1 cellular context compared by ENCODE assay signal in the genomic region with DNA sequence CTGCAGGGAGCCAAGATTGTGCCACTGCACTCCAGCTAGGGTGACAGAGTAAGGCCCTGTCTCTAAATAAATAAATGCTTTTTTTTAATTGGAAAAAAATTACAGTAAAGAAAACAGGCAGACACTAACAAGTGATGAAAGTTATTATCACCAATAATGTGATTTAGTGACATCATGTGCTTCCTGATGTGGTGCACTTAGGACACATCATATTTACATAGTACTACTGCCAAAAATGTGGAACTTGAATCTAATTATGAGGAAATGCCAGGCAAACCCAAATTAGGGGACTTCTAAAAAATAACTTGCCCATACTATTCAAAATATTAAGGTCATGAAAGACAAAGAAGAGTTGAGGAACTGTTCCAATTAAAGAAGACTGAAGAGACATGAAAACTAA.
TF ChIP-seq lines count a peak whose summit lies in the region.

No MANE protein-coding gene starts in this region.

TF ChIP-seq in SK-N-SH treated with all-trans-retinoic acid at 6 μM for 48 hours, 23 proteins besides CTCF, POLR2A, EP300 and RAD21 (continued from another document):
- TF ChIP-seq, protein P1, sequence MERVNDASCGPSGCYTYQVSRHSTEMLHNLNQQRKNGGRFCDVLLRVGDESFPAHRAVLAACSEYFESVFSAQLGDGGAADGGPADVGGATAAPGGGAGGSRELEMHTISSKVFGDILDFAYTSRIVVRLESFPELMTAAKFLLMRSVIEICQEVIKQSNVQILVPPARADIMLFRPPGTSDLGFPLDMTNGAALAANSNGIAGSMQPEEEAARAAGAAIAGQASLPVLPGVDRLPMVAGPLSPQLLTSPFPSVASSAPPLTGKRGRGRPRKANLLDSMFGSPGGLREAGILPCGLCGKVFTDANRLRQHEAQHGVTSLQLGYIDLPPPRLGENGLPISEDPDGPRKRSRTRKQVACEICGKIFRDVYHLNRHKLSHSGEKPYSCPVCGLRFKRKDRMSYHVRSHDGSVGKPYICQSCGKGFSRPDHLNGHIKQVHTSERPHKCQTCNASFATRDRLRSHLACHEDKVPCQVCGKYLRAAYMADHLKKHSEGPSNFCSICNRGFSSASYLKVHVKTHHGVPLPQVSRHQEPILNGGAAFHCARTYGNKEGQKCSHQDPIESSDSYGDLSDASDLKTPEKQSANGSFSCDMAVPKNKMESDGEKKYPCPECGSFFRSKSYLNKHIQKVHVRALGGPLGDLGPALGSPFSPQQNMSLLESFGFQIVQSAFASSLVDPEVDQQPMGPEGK (CRISPR knock-in tag; IDR thresholded peaks at IDR 0.05; ENCODE audit: borderline replicate concordance), result no peak
- peak; percentile 58; the same call in 1 of the 2 replicates for TF ChIP-seq TCF4 (CRISPR knock-in tag; IDR thresholded peaks at IDR 0.05; ENCODE audit: borderline replicate concordance)
- TF ChIP-seq, protein P2, sequence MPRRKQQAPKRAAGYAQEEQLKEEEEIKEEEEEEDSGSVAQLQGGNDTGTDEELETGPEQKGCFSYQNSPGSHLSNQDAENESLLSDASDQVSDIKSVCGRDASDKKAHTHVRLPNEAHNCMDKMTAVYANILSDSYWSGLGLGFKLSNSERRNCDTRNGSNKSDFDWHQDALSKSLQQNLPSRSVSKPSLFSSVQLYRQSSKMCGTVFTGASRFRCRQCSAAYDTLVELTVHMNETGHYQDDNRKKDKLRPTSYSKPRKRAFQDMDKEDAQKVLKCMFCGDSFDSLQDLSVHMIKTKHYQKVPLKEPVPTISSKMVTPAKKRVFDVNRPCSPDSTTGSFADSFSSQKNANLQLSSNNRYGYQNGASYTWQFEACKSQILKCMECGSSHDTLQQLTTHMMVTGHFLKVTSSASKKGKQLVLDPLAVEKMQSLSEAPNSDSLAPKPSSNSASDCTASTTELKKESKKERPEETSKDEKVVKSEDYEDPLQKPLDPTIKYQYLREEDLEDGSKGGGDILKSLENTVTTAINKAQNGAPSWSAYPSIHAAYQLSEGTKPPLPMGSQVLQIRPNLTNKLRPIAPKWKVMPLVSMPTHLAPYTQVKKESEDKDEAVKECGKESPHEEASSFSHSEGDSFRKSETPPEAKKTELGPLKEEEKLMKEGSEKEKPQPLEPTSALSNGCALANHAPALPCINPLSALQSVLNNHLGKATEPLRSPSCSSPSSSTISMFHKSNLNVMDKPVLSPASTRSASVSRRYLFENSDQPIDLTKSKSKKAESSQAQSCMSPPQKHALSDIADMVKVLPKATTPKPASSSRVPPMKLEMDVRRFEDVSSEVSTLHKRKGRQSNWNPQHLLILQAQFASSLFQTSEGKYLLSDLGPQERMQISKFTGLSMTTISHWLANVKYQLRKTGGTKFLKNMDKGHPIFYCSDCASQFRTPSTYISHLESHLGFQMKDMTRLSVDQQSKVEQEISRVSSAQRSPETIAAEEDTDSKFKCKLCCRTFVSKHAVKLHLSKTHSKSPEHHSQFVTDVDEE (CRISPR knock-in tag; IDR thresholded peaks at IDR 0.05), result no peak
- TF ChIP-seq CSDC2 (CRISPR knock-in tag; IDR thresholded peaks at IDR 0.05), result no peak
- TF ChIP-seq, protein P3, sequence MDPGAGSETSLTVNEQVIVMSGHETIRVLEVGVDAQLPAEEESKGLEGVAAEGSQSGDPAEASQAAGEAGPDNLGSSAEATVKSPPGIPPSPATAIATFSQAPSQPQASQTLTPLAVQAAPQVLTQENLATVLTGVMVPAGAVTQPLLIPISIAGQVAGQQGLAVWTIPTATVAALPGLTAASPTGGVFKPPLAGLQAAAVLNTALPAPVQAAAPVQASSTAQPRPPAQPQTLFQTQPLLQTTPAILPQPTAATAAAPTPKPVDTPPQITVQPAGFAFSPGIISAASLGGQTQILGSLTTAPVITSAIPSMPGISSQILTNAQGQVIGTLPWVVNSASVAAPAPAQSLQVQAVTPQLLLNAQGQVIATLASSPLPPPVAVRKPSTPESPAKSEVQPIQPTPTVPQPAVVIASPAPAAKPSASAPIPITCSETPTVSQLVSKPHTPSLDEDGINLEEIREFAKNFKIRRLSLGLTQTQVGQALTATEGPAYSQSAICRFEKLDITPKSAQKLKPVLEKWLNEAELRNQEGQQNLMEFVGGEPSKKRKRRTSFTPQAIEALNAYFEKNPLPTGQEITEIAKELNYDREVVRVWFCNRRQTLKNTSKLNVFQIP (CRISPR knock-in tag; IDR thresholded peaks at IDR 0.05; ENCODE audit: borderline replicate concordance, low read depth), result no peak; the same call in 1 of the 2 replicates
- TF ChIP-seq OSR1 (CRISPR knock-in tag; IDR thresholded peaks at IDR 0.05), result no peak
- TF ChIP-seq ESRRG (CRISPR knock-in tag; IDR thresholded peaks at IDR 0.05), result peak; percentile 13; the same call in 1 of the 2 replicates
- TF ChIP-seq ZNF70 (CRISPR knock-in tag; IDR thresholded peaks at IDR 0.05), result no peak
- TF ChIP-seq PPARA (CRISPR knock-in tag; IDR thresholded peaks at IDR 0.05; ENCODE audit: borderline replicate concordance), result no peak
- no peak for TF ChIP-seq BACH2 (CRISPR knock-in tag; IDR thresholded peaks at IDR 0.05; ENCODE audit: borderline replicate concordance)
- TF ChIP-seq ZC3H10 (CRISPR knock-in tag; IDR thresholded peaks at IDR 0.05), result no peak
- TF ChIP-seq TOX (CRISPR knock-in tag; IDR thresholded peaks at IDR 0.05; ENCODE audit: borderline replicate concordance), result no peak
TF ChIP-seq in SK-N-SH treated with all-trans-retinoic acid at 6 μM for 48 hours: peak in this region for 4.
